Comparison of ENCODE assay signal across 10 cellular contexts in the genomic region with DNA sequence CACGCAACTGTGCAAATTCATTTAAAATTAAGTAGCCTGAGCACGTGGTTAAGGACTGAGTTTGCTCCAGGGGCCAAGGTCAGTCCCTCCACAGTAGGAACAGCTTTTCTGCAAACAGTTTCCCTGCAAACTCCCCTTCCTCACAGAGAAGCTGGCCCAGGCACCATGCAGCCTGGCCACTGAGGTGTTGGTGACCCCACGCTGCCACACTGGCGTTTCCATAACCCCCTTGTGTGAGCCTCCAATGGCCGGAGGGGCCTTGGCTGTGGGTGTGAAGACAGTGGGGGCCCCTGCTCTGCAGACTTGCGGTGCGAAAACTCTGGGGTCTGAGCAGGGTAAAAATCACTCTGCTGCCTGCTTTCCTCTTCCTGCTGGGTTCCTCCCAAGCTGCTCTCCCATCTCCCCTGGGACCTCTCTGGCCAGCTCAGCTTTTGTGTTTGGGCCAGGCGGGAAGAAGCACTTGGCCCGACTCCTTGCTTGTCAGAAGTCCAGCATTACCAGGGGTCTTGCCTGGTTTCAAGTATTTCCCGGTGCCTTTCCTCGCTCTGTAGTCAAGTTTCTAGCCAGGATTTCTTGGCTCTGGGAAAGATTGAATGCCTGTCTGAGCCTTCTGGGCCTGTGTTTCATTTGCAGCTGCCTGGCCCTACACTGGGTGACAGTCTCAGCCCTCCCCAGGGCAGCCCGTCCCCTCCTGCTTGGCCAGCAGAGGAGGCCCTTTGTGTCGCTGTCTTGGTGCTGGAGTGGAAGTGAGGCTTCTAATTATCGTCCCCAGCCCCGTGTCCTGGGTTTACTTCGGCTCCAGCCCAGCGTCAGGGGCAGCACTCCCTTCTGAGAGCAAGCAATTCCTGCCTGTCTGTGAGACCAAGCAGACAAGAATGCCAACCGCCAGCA.
DNase-seq lines count a peak whose midpoint lies in the region; ATAC-seq and TF ChIP-seq lines count a peak whose summit lies in the region.
"Had no signal": no experiment of that assay in that cellular context is flagged by ENCODE, and none has a peak within 500 bp of the region (broad histone marks: within the 10 kb centered on the region; RNA-seq: fewer than 3 reads in every experiment).

No MANE protein-coding gene starts in this region.

- no peak overlapping the region for H3K4me3 Mint-ChIP-seq in IgD-negative memory B cell
- H3K4me3 Mint-ChIP-seq in activated T-cell treated with anti-CD3 and anti-CD28 coated beads, Interleukin-2, amount 50 U/mL, for 4 hours: no peak overlapping the region
- H3K4me3 Mint-ChIP-seq: natural killer cell had no signal

- peaks cover 26 to 32% (median 29%) of the 10 kb centered on the region in 3 donors for H3K4me1 Mint-ChIP-seq in IgD-negative memory B cell
- peaks cover 2% of the 10 kb centered on the region for H3K4me1 Mint-ChIP-seq in activated T-cell treated with anti-CD3 and anti-CD28 coated beads, Interleukin-2, amount 50 U/mL, for 4 hours (ENCODE audit: low read depth)
- H3K4me1 Mint-ChIP-seq: natural killer cell had no signal

- no peaks in the 10 kb centered on the region for H3K36me3 ChIP-seq in body of pancreas (replicated peaks in 1 of 2; ENCODE audit: insufficient read depth in 1 of 2, low read depth in 2 of 2)
- H3K36me3 ChIP-seq in stomach: no peaks in the 10 kb centered on the region

- H3K4me3 ChIP-seq in body of pancreas: no peak overlapping the region
- H3K4me3 ChIP-seq in stomach: no peak overlapping the region

- H3K9me3 Mint-ChIP-seq in IgD-negative memory B cell: no peaks in the 10 kb centered on the region
- no peaks in the 10 kb centered on the region for H3K9me3 Mint-ChIP-seq in activated T-cell treated with anti-CD3 and anti-CD28 coated beads, Interleukin-2, amount 50 U/mL, for 4 hours
- H3K9me3 Mint-ChIP-seq: natural killer cell had no signal

- DNase-seq in body of pancreas (peak in 3 of 4 donors; percentile 24 to 43 (median 32)), left kidney (ENCODE audit: low read depth, low spot score) (peak; percentile 53), stomach (no peak), GF-D8 (lab: John Stamatoyannopoulos, UW) (no peak), kidney tubule cell (ENCODE audit: low spot score) (no peak)
- no peak for DNase-seq in activated T-cell treated with anti-CD3 and anti-CD28 coated beads, Interleukin-2, amount 50 U/mL, for 4 hours
- DNase-seq: natural killer cell, NCI-H1105 treated with DMSO at 0.1 percent for 48 hours had no signal

- H3K27ac ChIP-seq in body of pancreas (peak overlapping the region; percentile 25 to 88 (median 84)), stomach (peak overlapping the region; percentile 22 to 93 (median 91))

- H3K9me3 ChIP-seq in body of pancreas (no peaks in the 10 kb centered on the region), stomach (no peaks in the 10 kb centered on the region)

- H3K27ac Mint-ChIP-seq in IgD-negative memory B cell: peak overlapping the region in 2 of 3 donors; percentile 67 to 94

- ATAC-seq in body of pancreas (no peak), HG03457 (IDR thresholded peaks at IDR 0.05; ENCODE audit: unreplicated experiment) (no peak)
- no peak for ATAC-seq in activated T-cell treated with anti-CD3 and anti-CD28 coated beads, Interleukin-2, amount 50 U/mL, for 4 hours

- intact Hi-C loops in body of pancreas (cut with DNase I): no loop called here
- intact Hi-C loops in stomach (cut with DNase I; ENCODE audit: low total_unique reads): no loop called here

- TF ChIP-seq CTCF in body of pancreas (IDR thresholded peaks at IDR 0.05): no peak
- TF ChIP-seq CTCF in stomach (IDR thresholded peaks at IDR 0.05): no peak

- no peak for TF ChIP-seq EP300 in stomach (IDR thresholded peaks at IDR 0.05)

- TF ChIP-seq POLR2A in body of pancreas (IDR thresholded peaks at IDR 0.05) (no peak), stomach (IDR thresholded peaks at IDR 0.05) (no peak)

- H3K4me1 ChIP-seq in body of pancreas (peaks cover 33% of the 10 kb centered on the region), stomach (peaks cover 22 to 64% (median 40%) of the 10 kb centered on the region in 4 donors)

- H3K27me3 ChIP-seq in body of pancreas (no peaks in the 10 kb centered on the region), stomach (no peaks in the 10 kb centered on the region)

- 67 to 81% methylated on average over 12 to 18 of the region's 18 CpGs for WGBS in body of pancreas, 2 donors
- WGBS in stomach, 5 donors: 55 to 74% (median 71%) methylated on average over 16 to 18 of the region's 18 CpGs

- H3K27me3 Mint-ChIP-seq in IgD-negative memory B cell: no peaks in the 10 kb centered on the region
- peaks cover 11% of the 10 kb centered on the region for H3K27me3 Mint-ChIP-seq in activated T-cell treated with anti-CD3 and anti-CD28 coated beads, Interleukin-2, amount 50 U/mL, for 4 hours (ENCODE audit: low read depth)

- H3K36me3 Mint-ChIP-seq in IgD-negative memory B cell: no peaks in the 10 kb centered on the region
- no peaks in the 10 kb centered on the region for H3K36me3 Mint-ChIP-seq in activated T-cell treated with anti-CD3 and anti-CD28 coated beads, Interleukin-2, amount 50 U/mL, for 4 hours (ENCODE audit: insufficient read depth)
- H3K36me3 Mint-ChIP-seq: natural killer cell had no signal

Comparison
In these comparisons a context has a peak if more than half of its experiments do, and no peak if none do; other contexts are left out.
1. DNase-seq: peak in body of pancreas (3 of 4) and left kidney (single experiment); none in stomach (single experiment), GF-D8 (single experiment), kidney tubule cell (single experiment) and activated T-cell treated with anti-CD3 and anti-CD28 coated beads, Interleukin-2, amount 50 U/mL, for 4 hours (single experiment).